13 cellular contexts compared by ENCODE assay signal in genomic region chr2:69509011-69509749, GRCh38.
DNase-seq lines count a peak whose midpoint lies in the region; ATAC-seq, FAIRE-seq and TF ChIP-seq lines count a peak whose summit lies in the region.
"Had no signal": no experiment of that assay in that cellular context is flagged by ENCODE, and none has a peak within 500 bp of the region (broad histone marks: within the 10 kb centered on the region; RNA-seq: fewer than 3 reads in every experiment).

No MANE protein-coding gene starts in this region.

- POLR2A ChIA-PET in K562 (lab: Yijun Ruan, JAX), result interaction anchor here (0.6 kb wide), 1 partner anchor 13 kb away, joined by 3 read pairs; no protein-coding TSS in a partner anchor

- H3K9ac ChIP-seq in K562 (ENCODE audit: insufficient read depth in 1 of 2, low read depth in 2 of 2, low read length in 2 of 2), result 0 out of 4 replicates have a peak overlapping the region, but pooled peaks of 1 of the 2 experiments have one; percentile 4

- TF ChIP-seq POLR2A in K562 (conservative IDR thresholded peaks at IDR 0.05), result no peak

- H2AFZ ChIP-seq in K562 (ENCODE audit: low read depth, low read length) (no peak overlapping the region), osteoblast (ENCODE audit: low read length) (no peak overlapping the region)

- H3K4me1 ChIP-seq in K562 (replicated peaks in 1 of 2; ENCODE audit: control insufficient read depth in 2 of 2, insufficient read depth in 2 of 2, low read length in 2 of 2) (peaks cover 0 to 3% of the 10 kb centered on the region in 2 experiments; a peak in 2 of 5 replicates), osteoblast (ENCODE audit: insufficient read depth, low read length) (peaks cover 5% of the 10 kb centered on the region)
- H3K4me1 ChIP-seq: foreskin keratinocyte had no signal

- 81% methylated on average over 7 of the region's 7 CpGs for WGBS in K562 (ENCODE audit: insufficient coverage, low coverage, missing lambda C conversion rate)

- H3K27ac ChIP-seq in K562 (ENCODE audit: extremely low read depth, low read depth, low read length), result no peak overlapping the region
- H3K27ac ChIP-seq in osteoblast (ENCODE audit: low read depth, low read length), result no peak overlapping the region
- no peak overlapping the region for H3K27ac ChIP-seq in brain microvascular endothelial cell
- H3K27ac ChIP-seq: foreskin keratinocyte had no signal

- H3K36me3 Mint-ChIP-seq in Calu3 (ENCODE audit: insufficient read depth, unreplicated experiment) (peaks cover 10% of the 10 kb centered on the region), nephron progenitor cell (ENCODE audit: low read depth) (peaks cover 71% of the 10 kb centered on the region)

- peak overlapping the region; percentile 79 for H3K27ac Mint-ChIP-seq in Calu3 (ENCODE audit: unreplicated experiment)
- H3K27ac Mint-ChIP-seq in nephron progenitor cell, result peak overlapping the region; percentile 23
- H3K27ac Mint-ChIP-seq: mesothelial cell of epicardium had no signal

- no peak for TF ChIP-seq EP300 in K562 (IDR thresholded peaks at IDR 0.05; ENCODE audit: low read length)

- FAIRE-seq in K562 (lab: Jason Lieb, UNC), result no peak
- FAIRE-seq: bronchial epithelial cell had no signal

- BruUV-seq in Calu3 (replicated peaks; lab: Mats Ljungman, UMichigan) (no TSS peak), K562 (replicated peaks; lab: Mats Ljungman, UMichigan) (no TSS peak)

- DNase-seq in Calu3 (no peak), NCI-H2029 (lab: John Stamatoyannopoulos, UW) (peak; percentile 14), K562 (ENCODE audit: extremely low read depth in 1 of 4, low spot score in 3 of 4) (no peak), nephron progenitor cell (no peak), osteoblast (ENCODE audit: insufficient read length, low spot score, missing footprints) (no peak), NCI-H82 (lab: John Stamatoyannopoulos, UW) (no peak), brain microvascular endothelial cell (no peak)
- DNase-seq: activated CD4-positive, alpha-beta T cell treated with anti-CD3 and anti-CD28 coated beads, Interleukin-2, amount 50 U/mL, for 48 hours; foreskin keratinocyte; NCI-H1092 had no signal

- H3K79me2 ChIP-seq in K562 (ENCODE audit: control insufficient read depth, insufficient read depth, low read length) (no peaks in the 10 kb centered on the region), osteoblast (ENCODE audit: insufficient read depth, low read length) (no peaks in the 10 kb centered on the region)

- no peak for TF ChIP-seq CTCF in Calu3 (IDR thresholded peaks at IDR 0.05; ENCODE audit: unreplicated experiment)
- TF ChIP-seq CTCF in K562 (IDR thresholded peaks at IDR 0.05 in 2 of 3, conservative IDR thresholded peaks at IDR 0.05 in 1 of 3; ENCODE audit: insufficient read depth in 2 of 3, low read depth in 1 of 3, low read length in 3 of 3), result no peak
- TF ChIP-seq CTCF in nephron progenitor cell (IDR thresholded peaks at IDR 0.05), result no peak
- TF ChIP-seq CTCF in osteoblast (IDR thresholded peaks at IDR 0.05; ENCODE audit: extremely low read depth, low read depth, low read length), result no peak
- no peak for TF ChIP-seq CTCF in brain microvascular endothelial cell (IDR thresholded peaks at IDR 0.05; ENCODE audit: low read depth, low read length, missing control alignments)

- H3K4me1 Mint-ChIP-seq in Calu3 (ENCODE audit: low read depth, unreplicated experiment) (peaks cover 27% of the 10 kb centered on the region), nephron progenitor cell (peaks cover 3% of the 10 kb centered on the region)
- H3K4me1 Mint-ChIP-seq: mesothelial cell of epicardium had no signal

- H3K27me3 ChIP-seq in K562 (ENCODE audit: control insufficient read depth in 2 of 2, insufficient read depth in 2 of 2, low read length in 2 of 2) (no peaks in the 10 kb centered on the region), osteoblast (ENCODE audit: insufficient read depth, low read length) (no peaks in the 10 kb centered on the region), brain microvascular endothelial cell (replicated peaks) (no peaks in the 10 kb centered on the region)
- H3K27me3 ChIP-seq: foreskin keratinocyte had no signal

- ATAC-seq in K562, result no peak
- ATAC-seq in activated CD4-positive, CD25-positive, alpha-beta regulatory T cell treated with anti-CD3 and anti-CD28 coated beads, Interleukin-2, amount 50 U/mL, for 24 hours, result no peak
- ATAC-seq: foreskin keratinocyte had no signal

- no peak for TF ChIP-seq RAD21 in K562 (CRISPR knock-in tag; conservative IDR thresholded peaks at IDR 0.05 in 1 of 2, IDR thresholded peaks at IDR 0.05 in 1 of 2)

- no peaks in the 10 kb centered on the region for H3K9me3 ChIP-seq in K562 (replicated peaks; ENCODE audit: control insufficient read depth, insufficient read depth, low read depth, low read length)
- no peaks in the 10 kb centered on the region for H3K9me3 ChIP-seq in osteoblast (ENCODE audit: low read depth, low read length)

- H3K4me3 ChIP-seq in K562, result no peak overlapping the region
- H3K4me3 ChIP-seq in osteoblast (ENCODE audit: insufficient read depth, low read length), result no peak overlapping the region
- H3K4me3 ChIP-seq in brain microvascular endothelial cell (ENCODE audit: low read depth, low read length), result no peak overlapping the region

- H3K4me2 ChIP-seq in K562 (ENCODE audit: insufficient read depth, low read length) (no peak overlapping the region), osteoblast (ENCODE audit: insufficient read depth, low read length) (no peak overlapping the region)

- H3K9me3 Mint-ChIP-seq in Calu3 (ENCODE audit: low read depth, unreplicated experiment), result peaks cover 4% of the 10 kb centered on the region
- H3K9me3 Mint-ChIP-seq in nephron progenitor cell, result no peaks in the 10 kb centered on the region

- intact Hi-C loops in Calu3 (cut with micrococcal nuclease; ENCODE audit: unreplicated experiment) (loop anchor here (2.0 kb wide), 1 partner anchor 72 kb away; the partner anchor contains the start of gene NFU1), K562 (cut with micrococcal nuclease) (no loop called here)

- H3K27me3 Mint-ChIP-seq in Calu3 (ENCODE audit: unreplicated experiment) (no peaks in the 10 kb centered on the region), nephron progenitor cell (ENCODE audit: low read depth, poor library complexity) (no peaks in the 10 kb centered on the region)

- CTCF ChIA-PET in Calu3 (lab: Charles Lee) (no interaction called here), K562 (lab: Yijun Ruan, JAX; ENCODE audit: low intra/inter-chr PET ratio) (no interaction called here)

- H3K9me1 ChIP-seq in K562 (ENCODE audit: control insufficient read depth, insufficient read depth, low read length), result no peaks in the 10 kb centered on the region

- H3K4me3 Mint-ChIP-seq in Calu3 (ENCODE audit: low read depth, unreplicated experiment) (peak overlapping the region; percentile 15), nephron progenitor cell (no peak overlapping the region)
- H3K4me3 Mint-ChIP-seq: mesothelial cell of epicardium had no signal

- peaks cover 15% of the 10 kb centered on the region; the same call in 2 of the 3 replicates for H3K36me3 ChIP-seq in K562 (ENCODE audit: control insufficient read depth, insufficient read depth, low read length)
- peaks cover 74% of the 10 kb centered on the region for H3K36me3 ChIP-seq in osteoblast (ENCODE audit: insufficient read depth, low read length)
- peaks cover 60% of the 10 kb centered on the region for H3K36me3 ChIP-seq in brain microvascular endothelial cell (replicated peaks)

- in situ Hi-C loops in K562 (cut with MboI) (no loop called here), brain microvascular endothelial cell (cut with HindIII; ENCODE audit: low pct_ligation_motif_present, low sequenced_read_pairs) (no loop called here)

- H4K20me1 ChIP-seq in K562 (replicated peaks; ENCODE audit: control insufficient read depth, insufficient read depth, low read length), result no peaks in the 10 kb centered on the region
- H4K20me1 ChIP-seq in osteoblast (ENCODE audit: insufficient read depth, low read length), result no peaks in the 10 kb centered on the region

TF ChIP-seq in K562, 482 proteins besides CTCF, POLR2A, EP300 and RAD21:
- TF ChIP-seq C11orf30 (IDR thresholded peaks at IDR 0.05; ENCODE audit: low read depth) (peak; percentile 43), RBM22 (IDR thresholded peaks at IDR 0.05; ENCODE audit: low read depth, low read length, poor library complexity, severe bottlenecking) (no peak), MAFG (tag; conservative IDR thresholded peaks at IDR 0.05) (0 out of 2 replicates have a peak, but pooled peaks have one; percentile 15), SREBF2 (CRISPR knock-in tag; IDR thresholded peaks at IDR 0.05) (no peak), MAFF (IDR thresholded peaks at IDR 0.05; ENCODE audit: low read length) (0 out of 2 replicates have a peak, but pooled peaks have one; percentile 16), ZNF316 (IDR thresholded peaks at IDR 0.05) (peak; percentile 77), TCF7 (IDR thresholded peaks at IDR 0.05; ENCODE audit: borderline replicate concordance) (no peak), NUFIP1 (IDR thresholded peaks at IDR 0.05; ENCODE audit: partially characterized antibody) (no peak), SUPT5H (IDR thresholded peaks at IDR 0.05) (no peak)
TF ChIP-seq in K562: peak in this region for 4.
